Comparison of ENCODE assay signal across 8 cellular contexts in genomic region chr15:101188517-101189340, GRCh38.
DNase-seq lines count a peak whose midpoint lies in the region; ATAC-seq, FAIRE-seq and TF ChIP-seq lines count a peak whose summit lies in the region.

No MANE protein-coding gene starts in this region.

- H3K9ac ChIP-seq in HepG2 (ENCODE audit: insufficient read depth, low read depth, low read length): no peak overlapping the region

- no peaks in the 10 kb centered on the region for H3K9me3 ChIP-seq in HepG2 (ENCODE audit: low read length)
- H3K9me3 ChIP-seq in aorta (ENCODE audit: control insufficient read depth, low read length): no peaks in the 10 kb centered on the region

- H3K27ac ChIP-seq in HepG2 (ENCODE audit: extremely low read length, insufficient read depth, low read length) (no peak overlapping the region), aorta (ENCODE audit: low read depth in 1 of 2, low read length in 2 of 2) (peak overlapping the region; percentile 84 to 93)

- 97% methylated on average over 28 of the region's 28 CpGs for WGBS in HepG2 (ENCODE audit: low lambda C conversion rate)
- WGBS in aorta, 2 donors: 10 to 13% methylated on average over 28 of the region's 28 CpGs

- peaks cover 10% of the 10 kb centered on the region; the same call in 1 of the 2 replicates for H4K20me1 ChIP-seq in HepG2 (ENCODE audit: insufficient read depth, low read length)

- in situ Hi-C loops in HepG2 (cut with HindIII; ENCODE audit: extremely low pct_ligation_motif_present, low pct_unique_long_range_greater_than_20kb): no loop called here

- BruUV-seq in HepG2 (replicated peaks; lab: Mats Ljungman, UMichigan): no TSS peak

- POLR2A ChIA-PET in HepG2 (lab: Yijun Ruan, JAX): no interaction called here

- no peak for FAIRE-seq in HepG2 (lab: Jason Lieb, UNC)

- H3K36me3 ChIP-seq in HepG2 (replicated peaks in 1 of 2; ENCODE audit: control insufficient read depth in 1 of 2, insufficient read depth in 2 of 2, low read length in 2 of 2): peaks cover 0 to 14% of the 10 kb centered on the region in 2 experiments; a peak in 2 of 5 replicates
- H3K36me3 ChIP-seq in aorta (ENCODE audit: control insufficient read depth in 1 of 2, insufficient read depth in 2 of 2, low read length in 1 of 2): no peaks in the 10 kb centered on the region

- no peak overlapping the region for H2AFZ ChIP-seq in HepG2 (ENCODE audit: low read length)

- H3K4me1 ChIP-seq in HepG2 (ENCODE audit: insufficient read depth, low read length): no peaks in the 10 kb centered on the region
- peaks cover 0 to 4% of the 10 kb centered on the region in 2 donors for H3K4me1 ChIP-seq in aorta (ENCODE audit: control insufficient read depth in 1 of 2, insufficient read depth in 2 of 2, low read length in 2 of 2)

- TF ChIP-seq EP300 in HepG2 (IDR thresholded peaks at IDR 0.05; ENCODE audit: low read depth in 2 of 2, low read length in 2 of 2) (no peak), HepG2 (CRISPR knock-in tag; IDR thresholded peaks at IDR 0.05; ENCODE audit: borderline replicate concordance) (no peak)

- ATAC-seq in GM18505 (IDR thresholded peaks at IDR 0.05; ENCODE audit: unreplicated experiment) (peak; percentile 54), HG02981 (IDR thresholded peaks at IDR 0.05; ENCODE audit: unreplicated experiment) (peak; percentile 76), HepG2 (no peak), aorta (ENCODE audit: low FRiP score) (peak; percentile 66)

- CTCF ChIA-PET in HepG2 (lab: Yijun Ruan, JAX; ENCODE audit: low intra/inter-chr PET ratio, low total read pairs): no interaction called here

- peaks cover 44% of the 10 kb centered on the region for H3K79me2 ChIP-seq in HepG2 (ENCODE audit: insufficient read depth, low read length)

- intact Hi-C loops in HepG2 (cut with micrococcal nuclease; ENCODE audit: unreplicated experiment) (no loop called here), aorta (cut with DNase I) (no loop called here)

- DNase-seq in amniotic stem cell (lab: John Stamatoyannopoulos, UW): peak; percentile 33
- no peak for DNase-seq in HepG2 (ENCODE audit: low spot score)
- peak in 1 of 2 donors; percentile 82 for DNase-seq in aorta
- no peak for DNase-seq in NCI-H446 treated with DMSO at 0.1 percent for 48 hours (lab: John Stamatoyannopoulos, UW)
- no peak for DNase-seq in HK-2 (ENCODE audit: unreplicated experiment)
- DNase-seq in GDM1 (lab: John Stamatoyannopoulos, UW): no peak

- TF ChIP-seq POLR2A in GM18505 (IDR thresholded peaks at IDR 0.05; ENCODE audit: borderline replicate concordance, extremely low read depth, insufficient read depth, insufficient read length): no peak
- no peak for TF ChIP-seq POLR2A in HepG2 (IDR thresholded peaks at IDR 0.05; ENCODE audit: insufficient read depth in 1 of 2, low read depth in 2 of 2, low read length in 2 of 2)

- no peak overlapping the region for H3K4me3 ChIP-seq in HepG2 (replicated peaks in 1 of 3; ENCODE audit: insufficient read depth in 1 of 3, low read depth in 2 of 3, low read length in 3 of 3)
- peak overlapping the region; percentile 40 to 89 for H3K4me3 ChIP-seq in aorta (ENCODE audit: low read length in 2 of 2)

- no peak for TF ChIP-seq RAD21 in HepG2 (CRISPR knock-in tag; IDR thresholded peaks at IDR 0.05)

- no peaks in the 10 kb centered on the region for H3K27me3 ChIP-seq in HepG2 (ENCODE audit: control insufficient read depth in 1 of 2, insufficient read depth in 2 of 2, low read length in 2 of 2)
- H3K27me3 ChIP-seq in aorta (ENCODE audit: control insufficient read depth in 1 of 2, insufficient read depth in 2 of 2, low read length in 1 of 2): no peaks in the 10 kb centered on the region

- TF ChIP-seq CTCF in HepG2 (CRISPR knock-in tag; IDR thresholded peaks at IDR 0.05): no peak

- H3K4me2 ChIP-seq in HepG2 (ENCODE audit: low read depth, low read length): no peak overlapping the region

TF ChIP-seq in HepG2, 621 proteins besides CTCF, POLR2A, EP300 and RAD21:
- TF ChIP-seq ZBTB38 (CRISPR knock-in tag; IDR thresholded peaks at IDR 0.05) (peak; percentile 33; the same call in 1 of the 2 replicates), ZBTB33 (CRISPR knock-in tag; IDR thresholded peaks at IDR 0.05) (peak; percentile 88), ZNF75D (CRISPR knock-in tag; IDR thresholded peaks at IDR 0.05; ENCODE audit: borderline replicate concordance) (no peak)

Comparison
In these comparisons a context has a peak if more than half of its experiments do, and no peak if none do; other contexts are left out.
1. H3K4me3 ChIP-seq: peak in aorta (2 of 2); none in HepG2 (0 of 3).